ENCODE assay signal across 8 cellular contexts in the genomic region with DNA sequence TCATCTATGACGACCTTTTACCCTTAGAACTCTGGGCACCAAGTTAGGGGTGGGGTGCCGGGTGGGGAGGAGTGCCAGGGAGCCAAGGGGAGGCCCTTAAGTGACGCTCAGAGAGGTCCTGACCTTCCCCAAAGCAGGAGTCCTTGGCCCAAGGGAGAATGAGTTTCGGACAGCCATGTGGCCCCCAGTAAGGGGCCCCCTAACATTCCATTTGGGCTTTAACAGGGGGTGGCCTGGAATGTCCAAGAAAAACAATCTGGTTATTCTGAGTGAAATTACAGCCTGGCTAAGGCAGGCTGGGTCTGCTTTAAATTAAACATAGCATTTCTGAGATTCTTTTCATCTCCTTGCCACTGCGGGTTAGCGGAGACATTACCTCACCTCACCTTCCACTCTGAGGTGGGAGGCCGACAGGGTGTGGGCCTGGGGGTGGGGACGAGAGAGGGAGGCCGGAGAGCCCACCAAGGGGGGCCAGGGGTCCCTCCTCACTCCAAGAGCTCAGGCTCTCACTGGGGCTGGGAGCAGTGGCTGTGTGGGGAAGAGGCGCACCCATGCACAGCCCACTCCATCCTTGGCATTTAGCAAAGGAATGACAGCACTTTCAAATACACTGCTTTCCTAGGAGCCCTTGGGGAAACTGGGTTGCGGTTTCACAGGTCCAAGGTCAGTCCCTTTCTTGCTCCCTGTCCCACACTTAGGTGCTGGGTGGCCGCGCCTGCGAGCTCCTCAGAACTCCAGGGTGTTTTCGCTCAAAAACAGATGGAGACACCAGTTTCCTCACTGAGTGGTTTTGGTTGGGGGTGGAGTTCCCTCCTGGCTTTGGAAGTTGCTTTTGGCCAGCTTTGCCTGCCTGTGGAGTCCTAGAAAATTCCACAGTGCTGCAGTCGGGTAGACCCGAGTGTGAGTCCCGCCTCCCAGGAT.
DNase-seq lines count a peak whose midpoint lies in the region; ATAC-seq, FAIRE-seq and TF ChIP-seq lines count a peak whose summit lies in the region.

No MANE protein-coding gene starts in this region.

- peak overlapping the region; percentile 88 for H3K27ac Mint-ChIP-seq in activated CD8-positive, alpha-beta T cell treated with anti-CD3 and anti-CD28 coated beads for 36 hours
- peak overlapping the region; percentile 78 for H3K27ac Mint-ChIP-seq in stimulated activated effector memory CD8-positive, alpha-beta T cell treated with anti-CD3 and anti-CD28 coated beads, Interleukin-12 subunit alpha, Interleukin-12 subunit beta, amount 100 ng/mL, for 72 hours

- no peak overlapping the region for H3K4me3 Mint-ChIP-seq in activated CD8-positive, alpha-beta T cell treated with anti-CD3 and anti-CD28 coated beads for 36 hours
- peak overlapping the region; percentile 59 for H3K4me3 Mint-ChIP-seq in stimulated activated effector memory CD8-positive, alpha-beta T cell treated with anti-CD3 and anti-CD28 coated beads, Interleukin-12 subunit alpha, Interleukin-12 subunit beta, amount 100 ng/mL, for 72 hours

- CTCF ChIA-PET in activated CD8-positive, alpha-beta T cell treated with anti-CD3 and anti-CD28 coated beads for 36 hours (lab: Charles Lee): interaction anchor here (1.5 kb wide), 1 partner anchor 37 kb away, joined by 3 read pairs; no protein-coding TSS in a partner anchor

- DNase-seq in GM18507 (ENCODE audit: extremely low spot score, insufficient read length, low read depth) (no peak), left ventricle myocardium superior (peak; percentile 65), SKM-1 (lab: John Stamatoyannopoulos, UW; ENCODE audit: unreplicated experiment) (no peak), D341Med (ENCODE audit: low spot score) (no peak), NCI-H1694 treated with DMSO at 0.1 percent for 48 hours (lab: John Stamatoyannopoulos, UW) (no peak)
- no peak for DNase-seq in activated CD8-positive, alpha-beta T cell treated with anti-CD3 and anti-CD28 coated beads for 36 hours
- no peak for DNase-seq in stimulated activated effector memory CD8-positive, alpha-beta T cell treated with anti-CD3 and anti-CD28 coated beads, Interleukin-12 subunit alpha, Interleukin-12 subunit beta, amount 100 ng/mL, for 72 hours (ENCODE audit: low spot score in 2 of 2)

- H3K36me3 Mint-ChIP-seq in activated CD8-positive, alpha-beta T cell treated with anti-CD3 and anti-CD28 coated beads for 36 hours (ENCODE audit: low read depth): no peaks in the 10 kb centered on the region
- peaks cover 6% of the 10 kb centered on the region for H3K36me3 Mint-ChIP-seq in stimulated activated effector memory CD8-positive, alpha-beta T cell treated with anti-CD3 and anti-CD28 coated beads, Interleukin-12 subunit alpha, Interleukin-12 subunit beta, amount 100 ng/mL, for 72 hours

- TF ChIP-seq CTCF in activated CD8-positive, alpha-beta T cell treated with anti-CD3 and anti-CD28 coated beads for 36 hours (IDR thresholded peaks at IDR 0.05): no peak

- intact Hi-C loops in activated CD8-positive, alpha-beta T cell treated with anti-CD3 and anti-CD28 coated beads for 36 hours (cut with micrococcal nuclease): loop anchor here (5.0 kb wide), 1 partner anchor 39 kb away; no protein-coding TSS in a partner anchor
- intact Hi-C loops in left ventricle myocardium superior (cut with micrococcal nuclease): no loop called here

- peaks cover 3% of the 10 kb centered on the region for H3K9me3 Mint-ChIP-seq in activated CD8-positive, alpha-beta T cell treated with anti-CD3 and anti-CD28 coated beads for 36 hours
- peaks cover 3% of the 10 kb centered on the region for H3K9me3 Mint-ChIP-seq in stimulated activated effector memory CD8-positive, alpha-beta T cell treated with anti-CD3 and anti-CD28 coated beads, Interleukin-12 subunit alpha, Interleukin-12 subunit beta, amount 100 ng/mL, for 72 hours

- FAIRE-seq in GM18507 (lab: Jason Lieb, UNC): peak; percentile 26

- no peak for ATAC-seq in activated CD8-positive, alpha-beta T cell treated with anti-CD3 and anti-CD28 coated beads for 36 hours
- ATAC-seq in left ventricle myocardium superior (peak; percentile 63), GM21515 (IDR thresholded peaks at IDR 0.05; ENCODE audit: unreplicated experiment) (no peak)
- no peak for ATAC-seq in stimulated activated effector memory CD8-positive, alpha-beta T cell treated with anti-CD3 and anti-CD28 coated beads, Interleukin-12 subunit alpha, Interleukin-12 subunit beta, amount 100 ng/mL, for 72 hours

- H3K4me1 Mint-ChIP-seq in activated CD8-positive, alpha-beta T cell treated with anti-CD3 and anti-CD28 coated beads for 36 hours (ENCODE audit: low read depth): peaks cover 66% of the 10 kb centered on the region
- H3K4me1 Mint-ChIP-seq in stimulated activated effector memory CD8-positive, alpha-beta T cell treated with anti-CD3 and anti-CD28 coated beads, Interleukin-12 subunit alpha, Interleukin-12 subunit beta, amount 100 ng/mL, for 72 hours: peaks cover 74% of the 10 kb centered on the region

- H3K27me3 Mint-ChIP-seq in activated CD8-positive, alpha-beta T cell treated with anti-CD3 and anti-CD28 coated beads for 36 hours: no peaks in the 10 kb centered on the region

- POLR2A ChIA-PET in activated CD8-positive, alpha-beta T cell treated with anti-CD3 and anti-CD28 coated beads for 36 hours (lab: Charles Lee): no interaction called here
